ENCODE assay signal across 33 cellular contexts in genomic region chr13:106603568-106603967, GRCh38.
"Had no signal": no experiment of that assay in that cellular context is flagged by ENCODE, and none has a peak within 500 bp of the region (broad histone marks: within the 10 kb centered on the region; RNA-seq: fewer than 3 reads in every experiment).

No MANE protein-coding gene starts in this region.

- H3K27me3 Mint-ChIP-seq: dendritic cell treated with granulocyte-macrophage colony-stimulating factor and Interleukin-4, amounts not matched to agents 40 ng/mL and 50 ng/mL, for 4 days had no signal

- H3K4me1 ChIP-seq: breast epithelium, foreskin keratinocyte had no signal

- H3K4me3 ChIP-seq: ascending aorta, breast epithelium, cardiac muscle cell, coronary artery, dorsolateral prefrontal cortex, gastrocnemius medialis had no signal

- H3K4me3 Mint-ChIP-seq: activated CD4-positive, alpha-beta memory T cell treated with anti-CD3 and anti-CD28 coated beads, Interleukin-2, amount 10 ng/mL, durations not matched to agents 7 days and 5 days; activated CD4-positive, alpha-beta T cell treated with anti-CD3 and anti-CD28 coated beads, Interleukin-2, amount 10 ng/mL, durations not matched to agents 7 days and 5 days; activated naive CD4-positive, alpha-beta T cell treated with anti-CD3 and anti-CD28 coated beads, Interleukin-2, amount 10 ng/mL, durations not matched to agents 7 days and 5 days; activated naive CD8-positive, alpha-beta T cell treated with anti-CD3 and anti-CD28 coated beads, Interleukin-2, amount 10 ng/mL, durations not matched to agents 7 days and 5 days; activated T-cell treated with anti-CD3 and anti-CD28 coated beads, Interleukin-2, amount 50 U/mL, for 24 hours; activated T-cell treated with anti-CD3 and anti-CD28 coated beads, Interleukin-2, amount 50 U/mL, for 72 hours; brain; dendritic cell treated with granulocyte-macrophage colony-stimulating factor and Interleukin-4, amounts not matched to agents 40 ng/mL and 50 ng/mL, for 4 days; endodermal cell; T-helper 17 cell; T-helper 2 cell treated with Interferon-gamma antibody and Interleukin-4, amounts not matched to agents 5 μg/mL and 100 μg/mL, for 36 hours had no signal

- H3K9me3 ChIP-seq: ascending aorta, breast epithelium, gastrocnemius medialis had no signal

- H3K27me3 ChIP-seq: ascending aorta, breast epithelium, cardiac muscle cell, dorsolateral prefrontal cortex, foreskin keratinocyte, gastrocnemius medialis had no signal

- DNase-seq: activated CD4-positive, alpha-beta memory T cell treated with anti-CD3 and anti-CD28 coated beads, Interleukin-2, amount 10 ng/mL, durations not matched to agents 7 days and 5 days; activated CD4-positive, alpha-beta T cell treated with anti-CD3 and anti-CD28 coated beads for 4 hours; activated CD4-positive, alpha-beta T cell treated with anti-CD3 and anti-CD28 coated beads, Interleukin-2, amount 10 ng/mL, durations not matched to agents 7 days and 5 days; activated CD4-positive, alpha-beta T cell treated with anti-CD3 and anti-CD28 coated beads, Interleukin-2, amount 50 U/mL, for 4 hours; activated CD4-positive, CD25-positive, alpha-beta regulatory T cell; activated CD4-positive, CD25-positive, alpha-beta regulatory T cell treated with anti-CD3 and anti-CD28 coated beads, Interleukin-2, amount 50 U/mL, for 72 hours; activated CD8-positive, alpha-beta memory T cell treated with anti-CD3 and anti-CD28 coated beads, Interleukin-2, amount 50 U/mL, for 48 hours; activated gamma-delta T cell; activated naive CD4-positive, alpha-beta T cell; activated naive CD4-positive, alpha-beta T cell treated with anti-CD3 and anti-CD28 coated beads, Interleukin-2, amount 10 ng/mL, durations not matched to agents 7 days and 5 days; activated naive CD8-positive, alpha-beta T cell treated with anti-CD3 and anti-CD28 coated beads, Interleukin-2, amount 10 ng/mL, durations not matched to agents 7 days and 5 days; activated T-cell treated with anti-CD3 and anti-CD28 coated beads for 4 hours; activated T-cell treated with anti-CD3 and anti-CD28 coated beads, Interleukin-2, amount 50 U/mL, for 24 hours; activated T-cell treated with anti-CD3 and anti-CD28 coated beads, Interleukin-2, amount 50 U/mL, for 72 hours; central memory CD4-positive, alpha-beta T cell; cerebellar nuclear complex; dorsolateral prefrontal cortex; effector memory CD4-positive, alpha-beta T cell; endodermal cell; foreskin keratinocyte; gastrocnemius medialis; T-helper 1 cell; T-helper 17 cell; T1000 had no signal

- H3K36me3 ChIP-seq: ascending aorta, breast epithelium, cardiac muscle cell, gastrocnemius medialis had no signal

- H3K9me3 Mint-ChIP-seq: activated CD4-positive, alpha-beta memory T cell treated with anti-CD3 and anti-CD28 coated beads, Interleukin-2, amount 10 ng/mL, durations not matched to agents 7 days and 5 days; activated naive CD4-positive, alpha-beta T cell treated with anti-CD3 and anti-CD28 coated beads, Interleukin-2, amount 10 ng/mL, durations not matched to agents 7 days and 5 days; endodermal cell; T-helper 2 cell treated with Interferon-gamma antibody and Interleukin-4, amounts not matched to agents 5 μg/mL and 100 μg/mL, for 36 hours had no signal

- H3K27ac Mint-ChIP-seq: activated CD4-positive, alpha-beta memory T cell treated with anti-CD3 and anti-CD28 coated beads, Interleukin-2, amount 10 ng/mL, durations not matched to agents 7 days and 5 days; activated CD4-positive, alpha-beta T cell treated with anti-CD3 and anti-CD28 coated beads, Interleukin-2, amount 10 ng/mL, durations not matched to agents 7 days and 5 days; activated naive CD4-positive, alpha-beta T cell treated with anti-CD3 and anti-CD28 coated beads, Interleukin-2, amount 10 ng/mL, durations not matched to agents 7 days and 5 days; activated naive CD4-positive, alpha-beta T cell treated with anti-CD3 and anti-CD28 coated beads, Interleukin-2, amount 50 U/mL, for 72 hours; activated naive CD8-positive, alpha-beta T cell treated with anti-CD3 and anti-CD28 coated beads, Interleukin-2, amount 10 ng/mL, durations not matched to agents 7 days and 5 days; activated T-cell treated with anti-CD3 and anti-CD28 coated beads, Interleukin-2, amount 50 U/mL, for 24 hours; activated T-cell treated with anti-CD3 and anti-CD28 coated beads, Interleukin-2, amount 50 U/mL, for 72 hours; brain; dendritic cell treated with granulocyte-macrophage colony-stimulating factor and Interleukin-4, amounts not matched to agents 40 ng/mL and 50 ng/mL, for 4 days; endodermal cell; T-helper 17 cell; T-helper 2 cell treated with Interferon-gamma antibody and Interleukin-4, amounts not matched to agents 5 μg/mL and 100 μg/mL, for 36 hours had no signal

- H3K27ac ChIP-seq: ascending aorta, breast epithelium, cardiac muscle cell, coronary artery, dorsolateral prefrontal cortex, foreskin keratinocyte, gastrocnemius medialis had no signal

- ATAC-seq: activated naive CD4-positive, alpha-beta T cell treated with anti-CD3 and anti-CD28 coated beads, Interleukin-2, amount 50 U/mL, for 72 hours; activated T-cell treated with anti-CD3 and anti-CD28 coated beads, Interleukin-2, amount 50 U/mL, for 72 hours; esophagus mucosa; foreskin keratinocyte; gastrocnemius medialis; T-helper 17 cell had no signal

- H3K4me1 Mint-ChIP-seq: activated naive CD4-positive, alpha-beta T cell treated with anti-CD3 and anti-CD28 coated beads, Interleukin-2, amount 10 ng/mL, durations not matched to agents 7 days and 5 days; endodermal cell had no signal

- H3K36me3 Mint-ChIP-seq: activated naive CD4-positive, alpha-beta T cell treated with anti-CD3 and anti-CD28 coated beads, Interleukin-2, amount 10 ng/mL, durations not matched to agents 7 days and 5 days; activated naive CD4-positive, alpha-beta T cell treated with anti-CD3 and anti-CD28 coated beads, Interleukin-2, amount 50 U/mL, for 72 hours; activated naive CD8-positive, alpha-beta T cell treated with anti-CD3 and anti-CD28 coated beads, Interleukin-2, amount 10 ng/mL, durations not matched to agents 7 days and 5 days; brain had no signal
